ENCODE assay signal across 21 cellular contexts in genomic region chr22:19229600-19229999, GRCh38.
"Had no signal": no experiment of that assay in that cellular context is flagged by ENCODE, and none has a peak within 500 bp of the region (broad histone marks: within the 10 kb centered on the region; RNA-seq: fewer than 3 reads in every experiment).

No MANE protein-coding gene starts in this region.

- H3K9me3 ChIP-seq: gastrocnemius medialis, mucosa of descending colon, tibial artery, upper lobe of left lung had no signal

- H3K27me3 ChIP-seq: dorsolateral prefrontal cortex, gastrocnemius medialis, tibial artery, upper lobe of left lung had no signal

- DNase-seq: dorsolateral prefrontal cortex; effector CD4-positive, alpha-beta T cell; foreskin fibroblast; gastrocnemius medialis; mesenchymal stem cell; mucosa of descending colon; naive B cell; stimulated activated CD4-positive, alpha-beta T cell treated with anti-CD3 and anti-CD28 coated beads, Interleukin-12 subunit alpha, Interleukin-12 subunit beta, amount 100 ng/mL, for 4 hours; stimulated activated CD4-positive, alpha-beta T cell treated with anti-CD3 and anti-CD28 coated beads, Interleukin-1b, Interleukin-23, amount 100 ng/mL, for 48 hours; stimulated activated CD4-positive, alpha-beta T cell treated with anti-CD3 and anti-CD28 coated beads, Interleukin-4, amount 100 ng/mL, for 1 hour; stimulated activated CD8-positive, alpha-beta memory T cell treated with anti-CD3 and anti-CD28 coated beads, Interleukin-4, amount 100 ng/mL, for 48 hours; stimulated activated naive CD4-positive, alpha-beta T cell; stimulated activated naive CD8-positive, alpha-beta T cell treated with anti-CD3 and anti-CD28 coated beads, Interleukin-15, amount 100 ng/mL, for 72 hours; tibial artery; upper lobe of left lung had no signal

- H3K27ac ChIP-seq: dorsolateral prefrontal cortex, epithelial cell of prostate, parathyroid adenoma, tibial artery, upper lobe of left lung had no signal

- H3K4me3 ChIP-seq: dorsolateral prefrontal cortex, gastrocnemius medialis, mucosa of descending colon, smooth muscle cell, tibial artery, upper lobe of left lung had no signal

- H3K4me1 ChIP-seq: parathyroid adenoma, upper lobe of left lung had no signal

- ATAC-seq: esophagus mucosa; gastrocnemius medialis; mucosa of descending colon; natural killer cell treated with Interleukin-12 subunit alpha and Interleukin-12 subunit beta and Interleukin-15 and Interleukin-18, amount 100 ng/mL, for 72 hours; sciatic nerve; stimulated activated naive CD8-positive, alpha-beta T cell treated with anti-CD3 and anti-CD28 coated beads, Interleukin-15, amount 100 ng/mL, for 72 hours had no signal
